ENCODE assay signal across 8 cellular contexts in the genomic region with DNA sequence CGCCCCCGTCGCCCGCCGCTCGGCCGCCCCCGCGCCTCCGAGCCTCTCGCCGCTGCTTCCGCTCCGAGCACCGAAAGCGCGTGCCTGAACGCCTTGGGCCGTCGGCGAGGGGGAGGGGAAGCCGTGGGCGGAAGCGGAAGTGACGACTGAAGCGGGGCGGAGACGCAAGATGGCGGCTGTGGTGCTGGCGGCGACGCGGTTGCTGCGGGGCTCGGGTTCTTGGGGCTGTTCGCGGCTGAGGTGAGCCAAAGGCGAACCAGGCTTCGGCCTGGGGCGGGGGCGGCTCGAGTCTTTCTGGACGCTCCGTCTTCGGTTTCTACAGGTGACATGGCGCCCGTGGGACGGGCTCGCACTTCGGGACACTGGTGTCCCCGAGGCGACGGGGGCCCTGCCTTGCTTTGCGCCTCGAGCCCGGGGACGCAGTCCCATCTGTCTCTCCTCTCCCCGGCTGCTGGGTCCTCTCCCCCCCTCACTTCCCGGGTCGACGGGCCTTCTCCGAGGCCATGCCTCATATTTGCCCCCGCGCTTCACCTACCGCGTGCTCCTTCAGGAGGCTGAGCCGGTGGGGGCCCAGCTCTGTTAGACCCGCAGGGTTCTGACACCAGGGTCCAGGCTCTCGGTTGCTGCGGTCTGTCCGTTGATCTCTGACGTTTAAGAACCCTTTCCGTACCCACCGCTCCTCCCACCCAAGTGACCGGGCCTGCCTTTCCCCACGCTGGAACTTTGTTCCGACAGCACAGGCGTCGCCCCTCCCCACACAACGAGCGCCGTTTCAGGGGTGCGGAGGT. TPM values are rescaled to one million over a fixed set of nuclear protein-coding genes. Genes with fewer than 3 reads are reported as not detected.
A peak's percentile ranks its signal among the peaks of the same experiment; 100 is the strongest.
DNase-seq lines count a peak whose midpoint lies in the region; ATAC-seq and TF ChIP-seq lines count a peak whose summit lies in the region.

A gene with protein sequence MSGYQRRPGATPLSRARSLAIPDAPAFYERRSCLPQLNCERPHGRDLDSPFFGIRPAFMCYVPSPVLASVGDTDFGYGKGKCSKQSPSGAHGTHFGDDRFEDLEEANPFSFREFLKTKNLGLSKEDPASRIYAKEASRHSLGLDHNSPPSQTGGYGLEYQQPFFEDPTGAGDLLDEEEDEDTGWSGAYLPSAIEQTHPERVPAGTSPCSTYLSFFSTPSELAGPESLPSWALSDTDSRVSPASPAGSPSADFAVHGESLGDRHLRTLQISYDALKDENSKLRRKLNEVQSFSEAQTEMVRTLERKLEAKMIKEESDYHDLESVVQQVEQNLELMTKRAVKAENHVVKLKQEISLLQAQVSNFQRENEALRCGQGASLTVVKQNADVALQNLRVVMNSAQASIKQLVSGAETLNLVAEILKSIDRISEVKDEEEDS (minus strand): TSS at position 115 of the 788 bp plus-strand sequence. CDS start 217 bp downstream, outside the sequence.
A gene with protein sequence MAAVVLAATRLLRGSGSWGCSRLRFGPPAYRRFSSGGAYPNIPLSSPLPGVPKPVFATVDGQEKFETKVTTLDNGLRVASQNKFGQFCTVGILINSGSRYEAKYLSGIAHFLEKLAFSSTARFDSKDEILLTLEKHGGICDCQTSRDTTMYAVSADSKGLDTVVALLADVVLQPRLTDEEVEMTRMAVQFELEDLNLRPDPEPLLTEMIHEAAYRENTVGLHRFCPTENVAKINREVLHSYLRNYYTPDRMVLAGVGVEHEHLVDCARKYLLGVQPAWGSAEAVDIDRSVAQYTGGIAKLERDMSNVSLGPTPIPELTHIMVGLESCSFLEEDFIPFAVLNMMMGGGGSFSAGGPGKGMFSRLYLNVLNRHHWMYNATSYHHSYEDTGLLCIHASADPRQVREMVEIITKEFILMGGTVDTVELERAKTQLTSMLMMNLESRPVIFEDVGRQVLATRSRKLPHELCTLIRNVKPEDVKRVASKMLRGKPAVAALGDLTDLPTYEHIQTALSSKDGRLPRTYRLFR (plus strand): TSS at position 159 of the 788 bp plus-strand sequence. CDS start 11 bp downstream, at position 170.

- H3K4me1 ChIP-seq in osteoblast (ENCODE audit: insufficient read depth, low read length): peaks cover 20% of the 10 kb centered on the region

- H3F3A ChIP-seq in SU-DHL-6 (ENCODE audit: insufficient read depth): no peaks in the 10 kb centered on the region

- H4K20me1 ChIP-seq in SU-DHL-6 (ENCODE audit: low read depth, low read length): no peaks in the 10 kb centered on the region
- peaks cover 40% of the 10 kb centered on the region for H4K20me1 ChIP-seq in osteoblast (ENCODE audit: insufficient read depth, low read length)

- peak within 1 kb of the TSS; percentile 97 for H3K27ac Mint-ChIP-seq in activated naive CD8-positive, alpha-beta T cell treated with anti-CD3 and anti-CD28 coated beads for 36 hours

- H3K27ac ChIP-seq in SU-DHL-6 (ENCODE audit: low read depth, low read length) (peak within 1 kb of the TSS; percentile 62), osteoblast (ENCODE audit: low read depth, low read length) (peak within 1 kb of the TSS; percentile 96), temporal lobe (ENCODE audit: low read depth, low read length) (peak within 1 kb of the TSS; percentile 34)

- H3K4me3 Mint-ChIP-seq in activated naive CD8-positive, alpha-beta T cell treated with anti-CD3 and anti-CD28 coated beads for 36 hours: peak within 1 kb of the TSS; percentile 97

- H3K4me2 ChIP-seq in SU-DHL-6 (ENCODE audit: low read depth, low read length, poor library complexity, severe bottlenecking) (peak within 1 kb of the TSS; percentile 91), osteoblast (ENCODE audit: insufficient read depth, low read length) (peak within 1 kb of the TSS; percentile 99)

- peaks cover 30% of the 10 kb centered on the region for H3K36me3 ChIP-seq in GM06990 (ENCODE audit: control insufficient read depth, insufficient read depth, low read length)
- H3K36me3 ChIP-seq in SU-DHL-6 (ENCODE audit: low read length): peaks cover 8% of the 10 kb centered on the region; the same call in 1 of the 2 replicates
- peaks cover 51% of the 10 kb centered on the region for H3K36me3 ChIP-seq in osteoblast (ENCODE audit: insufficient read depth, low read length)

- H3K4me1 Mint-ChIP-seq in activated naive CD8-positive, alpha-beta T cell treated with anti-CD3 and anti-CD28 coated beads for 36 hours: peaks cover 45% of the 10 kb centered on the region

- ATAC-seq in HG02588 (IDR thresholded peaks at IDR 0.05; ENCODE audit: unreplicated experiment): peak; percentile 82

- H3K9me2 ChIP-seq in SU-DHL-6 (replicated peaks; ENCODE audit: insufficient read depth, low read length): no peaks in the 10 kb centered on the region

- no peaks in the 10 kb centered on the region for H3K9me3 Mint-ChIP-seq in activated naive CD8-positive, alpha-beta T cell treated with anti-CD3 and anti-CD28 coated beads for 36 hours

- H2AFZ ChIP-seq in SU-DHL-6 (ENCODE audit: low read depth, low read length, severe bottlenecking) (peak within 1 kb of the TSS; percentile 63), osteoblast (ENCODE audit: low read length) (peak within 1 kb of the TSS; percentile 77)

- H3K9ac ChIP-seq in SU-DHL-6 (ENCODE audit: low read length): peak within 1 kb of the TSS; percentile 95

- H3K4me3 ChIP-seq in GM06990 (replicated peaks; ENCODE audit: low read depth, low read length) (peak within 1 kb of the TSS; percentile 90), SU-DHL-6 (ENCODE audit: insufficient read depth, low read length, poor library complexity, severe bottlenecking) (peak within 1 kb of the TSS; percentile 90), osteoblast (ENCODE audit: insufficient read depth, low read length) (peak within 1 kb of the TSS; percentile 97)

- TF ChIP-seq CTCF in GM06990 (IDR thresholded peaks at IDR 0.05; ENCODE audit: insufficient read depth, low read length, poor library complexity, severe bottlenecking) (no peak), SU-DHL-6 (IDR thresholded peaks at IDR 0.05; ENCODE audit: insufficient read depth, low read length, poor library complexity, severe bottlenecking) (no peak), osteoblast (IDR thresholded peaks at IDR 0.05; ENCODE audit: extremely low read depth, low read depth, low read length) (no peak)

- H3K27me3 Mint-ChIP-seq in activated naive CD8-positive, alpha-beta T cell treated with anti-CD3 and anti-CD28 coated beads for 36 hours: no peaks in the 10 kb centered on the region

- peak; percentile 93 for DNase-seq in GM06990 (ENCODE audit: extremely low read depth, insufficient read length)
- peak; percentile 78 for DNase-seq in NCI-H1092 treated with DMSO at 0.1 percent for 48 hours (lab: John Stamatoyannopoulos, UW)
- peak; percentile 97 for DNase-seq in activated naive CD8-positive, alpha-beta T cell treated with anti-CD3 and anti-CD28 coated beads for 36 hours
- peak; percentile 82 to 98 (median 93) for DNase-seq in head of caudate nucleus
- DNase-seq in osteoblast (ENCODE audit: insufficient read length, low spot score, missing footprints): peak; percentile 100

- H3K27me3 ChIP-seq in GM06990 (replicated peaks; ENCODE audit: control insufficient read depth, insufficient read depth, low read length) (no peaks in the 10 kb centered on the region), SU-DHL-6 (ENCODE audit: low read length) (no peaks in the 10 kb centered on the region), osteoblast (ENCODE audit: insufficient read depth, low read length) (no peaks in the 10 kb centered on the region)

- intact Hi-C loops in head of caudate nucleus (cut with DNase I): no loop called here

- H3K79me2 ChIP-seq in SU-DHL-6 (ENCODE audit: insufficient read depth, low read length): peaks cover 44% of the 10 kb centered on the region
- peaks cover 71% of the 10 kb centered on the region for H3K79me2 ChIP-seq in osteoblast (ENCODE audit: insufficient read depth, low read length)

- H3K36me3 Mint-ChIP-seq in activated naive CD8-positive, alpha-beta T cell treated with anti-CD3 and anti-CD28 coated beads for 36 hours: peaks cover 51% of the 10 kb centered on the region

- H3K9me3 ChIP-seq in SU-DHL-6 (ENCODE audit: insufficient read depth, low read length) (no peaks in the 10 kb centered on the region), osteoblast (ENCODE audit: low read depth, low read length) (no peaks in the 10 kb centered on the region)

RNA-seq across cellular contexts. Expression of the first gene that starts in this region (rescaled TPM):
- 10 to 100 TPM; 55.4 to 58.2 TPM for total RNA-seq in activated naive CD8-positive, alpha-beta T cell treated with anti-CD3 and anti-CD28 coated beads for 36 hours
- total RNA-seq in osteoblast: 37.4 and 40.2 TPM in 2 replicates
- 31.7 TPM for total RNA-seq in temporal lobe

RNA-seq across cellular contexts. Expression of the second gene that starts in this region (rescaled TPM):
- total RNA-seq in activated naive CD8-positive, alpha-beta T cell treated with anti-CD3 and anti-CD28 coated beads for 36 hours: 100 to 1,000 TPM; 124 to 130 TPM
- total RNA-seq in osteoblast (36.8 and 39.1 TPM in 2 replicates), temporal lobe (19.9 TPM)

Comparison
In these comparisons a context has a peak if more than half of its experiments do, and no peak if none do; other contexts are left out.
1. Peak in every context shown above with its lines: DNase-seq, ATAC-seq, H3K4me3 ChIP-seq and H3K27ac ChIP-seq.
2. H3K27ac ChIP-seq: peak in every context shown above with its lines; median percentile 96 in osteoblast; 62 in SU-DHL-6; 34 in temporal lobe.